22 cellular contexts compared by ENCODE assay signal in genomic region chr2:188130317-188130716, GRCh38.
DNase-seq lines count a peak whose midpoint lies in the region; TF ChIP-seq lines count a peak whose summit lies in the region.
"Had no signal": no experiment of that assay in that cellular context is flagged by ENCODE, and none has a peak within 500 bp of the region (broad histone marks: within the 10 kb centered on the region; RNA-seq: fewer than 3 reads in every experiment).

No MANE protein-coding gene starts in this region.

- no peaks in the 10 kb centered on the region for H3F3A ChIP-seq in smooth muscle cell (ENCODE audit: low read depth)

- no peak overlapping the region for H3K27ac Mint-ChIP-seq in endodermal cell
- H3K27ac Mint-ChIP-seq: CD4-positive, CD25-positive, alpha-beta regulatory T cell; IgD-negative memory B cell had no signal

- peaks cover 4% of the 10 kb centered on the region for H3K9me3 Mint-ChIP-seq in endodermal cell
- H3K9me3 Mint-ChIP-seq: IgD-negative memory B cell had no signal

- H3K9ac ChIP-seq in endodermal cell (ENCODE audit: extremely low read depth, low read length, poor library complexity, severe bottlenecking) (no peak overlapping the region), smooth muscle cell (ENCODE audit: low read depth) (no peak overlapping the region)

- H3K9me3 ChIP-seq in endodermal cell (ENCODE audit: control insufficient read depth, low read length) (peaks cover 5% of the 10 kb centered on the region), smooth muscle cell (replicated peaks; ENCODE audit: low read depth) (no peaks in the 10 kb centered on the region)
- H3K9me3 ChIP-seq: BE2C had no signal

- H3K4me3 Mint-ChIP-seq in endodermal cell = no peak overlapping the region
- H3K4me3 Mint-ChIP-seq: CD4-positive, CD25-positive, alpha-beta regulatory T cell; IgD-negative memory B cell had no signal

- DNase-seq in EH (ENCODE audit: low read depth) = peak; percentile 24
- peak; percentile 27 for DNase-seq in NCI-H69 (lab: John Stamatoyannopoulos, UW)
- DNase-seq in endodermal cell = no peak
- no peak for DNase-seq in smooth muscle cell (lab: John Stamatoyannopoulos, UW; ENCODE audit: unreplicated experiment)
- no peak for DNase-seq in SHP77 (lab: John Stamatoyannopoulos, UW)
- DNase-seq in NK-92 treated with Interleukin-12 subunit alpha and Interleukin-12 subunit beta, amount 100 ng/mL, for 24 hours (lab: John Stamatoyannopoulos, UW) = no peak
- DNase-seq in HuH-7.5 (ENCODE audit: low spot score) = no peak
- DNase-seq: BE2C; CD4-positive, CD25-positive, alpha-beta regulatory T cell; DMS79; HCEC 1CT; NCI-H1105 treated with DMSO at 0.1 percent for 48 hours; NCI-H1694; NCI-H2081; NCI-H2171; NCI-H345; NCI-H524 treated with DMSO at 0.1 percent for 48 hours; OCI-M1; SHP77 treated with DMSO at 0.1 percent for 48 hours; SW 1271 had no signal

- no peaks in the 10 kb centered on the region for H3K79me2 ChIP-seq in smooth muscle cell (ENCODE audit: low read depth)

- no peaks in the 10 kb centered on the region for H3K27me3 Mint-ChIP-seq in endodermal cell (ENCODE audit: insufficient read depth)
- H3K27me3 Mint-ChIP-seq: CD4-positive, CD25-positive, alpha-beta regulatory T cell; IgD-negative memory B cell had no signal

- no peak overlapping the region for H3K27ac ChIP-seq in endodermal cell (ENCODE audit: low read depth, low read length)
- H3K27ac ChIP-seq in smooth muscle cell (ENCODE audit: low read depth) = no peak overlapping the region
- H3K27ac ChIP-seq: SK-N-MC had no signal

- H3K36me3 ChIP-seq in endodermal cell (ENCODE audit: control insufficient read depth, insufficient read depth, low read length) (no peaks in the 10 kb centered on the region), smooth muscle cell (ENCODE audit: low read depth) (no peaks in the 10 kb centered on the region)
- H3K36me3 ChIP-seq: BE2C had no signal

- H3K4me1 Mint-ChIP-seq in endodermal cell = no peaks in the 10 kb centered on the region
- H3K4me1 Mint-ChIP-seq: CD4-positive, CD25-positive, alpha-beta regulatory T cell; IgD-negative memory B cell had no signal

- no peaks in the 10 kb centered on the region for H4K20me1 ChIP-seq in smooth muscle cell (ENCODE audit: low read depth)

- H3K4me1 ChIP-seq in endodermal cell (ENCODE audit: control insufficient read depth, insufficient read depth, low read length) (no peaks in the 10 kb centered on the region), smooth muscle cell (ENCODE audit: low read depth) (no peaks in the 10 kb centered on the region)
- H3K4me1 ChIP-seq: BE2C had no signal

- H3K27me3 ChIP-seq in endodermal cell (ENCODE audit: control insufficient read depth, insufficient read depth, low read length, poor library complexity, severe bottlenecking) (no peaks in the 10 kb centered on the region), smooth muscle cell (ENCODE audit: low read depth) (no peaks in the 10 kb centered on the region)
- H3K27me3 ChIP-seq: BE2C had no signal

- H3K4me3 ChIP-seq in endodermal cell (ENCODE audit: low read length) (no peak overlapping the region), smooth muscle cell (no peak overlapping the region)
- H3K4me3 ChIP-seq: SK-N-MC had no signal

- H3K4me2 ChIP-seq in smooth muscle cell = no peak overlapping the region

- no peaks in the 10 kb centered on the region for H3K36me3 Mint-ChIP-seq in endodermal cell (ENCODE audit: low read depth)
- H3K36me3 Mint-ChIP-seq: CD4-positive, CD25-positive, alpha-beta regulatory T cell; IgD-negative memory B cell had no signal

- peak; percentile 52 for TF ChIP-seq CTCF in endodermal cell (conservative IDR thresholded peaks at IDR 0.05)
- TF ChIP-seq CTCF in smooth muscle cell (IDR thresholded peaks at IDR 0.05; ENCODE audit: borderline replicate concordance, insufficient read depth, poor library complexity, severe bottlenecking) = no peak

- peak overlapping the region; percentile 3 for H2AFZ ChIP-seq in smooth muscle cell (ENCODE audit: low read depth)

Comparison
In these comparisons a context has a peak if more than half of its experiments do, and no peak if none do; other contexts are left out.
1. DNase-seq: peak in EH (single experiment) and NCI-H69 (single experiment); none in endodermal cell (single experiment), smooth muscle cell (single experiment), SHP77 (0 of 2), NK-92 treated with Interleukin-12 subunit alpha and Interleukin-12 subunit beta, amount 100 ng/mL, for 24 hours (single experiment) and HuH-7.5 (single experiment).